Comparison of ENCODE assay signal across 8 cellular contexts in genomic region chr14:104138098-104138890, GRCh38. TPM values are rescaled to one million over a fixed set of nuclear protein-coding genes. Genes with fewer than 3 reads are reported as not detected.
DNase-seq lines count a peak whose midpoint lies in the region; ATAC-seq, FAIRE-seq and TF ChIP-seq lines count a peak whose summit lies in the region.

KIF26A (plus strand) TSS chr14:104138587; CDS start chr14:104138723, 136 bp downstream.

- no peak within 1 kb of the TSS for H2AFZ ChIP-seq in GM12878 (ENCODE audit: control insufficient read depth, low read depth, low read length)

- SMC1A ChIA-PET in GM12878 (lab: Charles Lee; ENCODE audit: uncharacterized antibody, unreplicated experiment): no interaction called here

- H3K4me3 ChIP-seq in GM12878: no peak within 1 kb of the TSS
- H3K4me3 ChIP-seq in liver (ENCODE audit: low read depth in 1 of 3, low read length in 3 of 3): peak within 1 kb of the TSS in 2 of 3 donors; percentile 34 to 49
- peak within 1 kb of the TSS; percentile 41 to 63 (median 53) for H3K4me3 ChIP-seq in stomach

- peaks cover 10 to 15% of the 10 kb centered on the region in 2 experiments; a peak in 3 of 4 replicates for H3K27me3 ChIP-seq in GM12878 (replicated peaks in 1 of 2; ENCODE audit: control insufficient read depth in 2 of 2, insufficient read depth in 2 of 2, low read length in 1 of 2)
- H3K27me3 ChIP-seq in liver (ENCODE audit: control insufficient read depth in 4 of 4, insufficient read depth in 4 of 4, low read length in 3 of 4): peaks cover 0 to 19% (median 4%) of the 10 kb centered on the region in 4 donors
- peaks cover 16 to 82% (median 57%) of the 10 kb centered on the region in 3 donors for H3K27me3 ChIP-seq in stomach

- FAIRE-seq in GM12878 (lab: Jason Lieb, UNC): no peak

- no peaks in the 10 kb centered on the region for H3K36me3 ChIP-seq in GM12878 (ENCODE audit: control insufficient read depth in 2 of 2, insufficient read depth in 2 of 2, low read length in 1 of 2)
- no peaks in the 10 kb centered on the region for H3K36me3 ChIP-seq in liver (ENCODE audit: control insufficient read depth in 4 of 4, insufficient read depth in 3 of 4, low read depth in 1 of 4, low read length in 3 of 4)
- H3K36me3 ChIP-seq in stomach: no peaks in the 10 kb centered on the region

- no TSS peak for BruUV-seq in GM12878 (replicated peaks; lab: Mats Ljungman, UMichigan)

- H4K20me1 ChIP-seq in GM12878 (ENCODE audit: control insufficient read depth, insufficient read depth): no peaks in the 10 kb centered on the region

- TF ChIP-seq EP300 in GM12878 (IDR thresholded peaks at IDR 0.05; ENCODE audit: borderline replicate concordance in 1 of 2, control insufficient read depth in 1 of 2, low read depth in 2 of 2, low read length in 2 of 2): no peak
- no peak for TF ChIP-seq EP300 in stomach (IDR thresholded peaks at IDR 0.05)

- POLR2A ChIA-PET in GM12878 (lab: Charles Lee): no interaction called here

- WGBS in GM12878 (ENCODE audit: insufficient coverage, insufficient replicate concordance, low lambda C conversion rate, missing lambda C conversion rate): 5% methylated on average over 41 of the region's 103 CpGs
- WGBS in liver: 2% methylated on average over 103 of the region's 103 CpGs
- WGBS in stomach, 5 donors: 0 to 2% (median 1%) methylated on average over 2 to 103 of the region's 103 CpGs

- H3K27ac ChIP-seq in GM12878 (ENCODE audit: control insufficient read depth, insufficient read depth): no peak within 1 kb of the TSS
- peak within 1 kb of the TSS in 1 of 2 donors; percentile 7 for H3K27ac ChIP-seq in liver (ENCODE audit: low read depth in 1 of 2, low read length in 2 of 2)
- H3K27ac ChIP-seq in stomach: peak within 1 kb of the TSS in 1 of 5 donors; percentile 65

- H3K9ac ChIP-seq in GM12878 (ENCODE audit: control insufficient read depth, insufficient read depth, low read length) (no peak within 1 kb of the TSS), liver (ENCODE audit: low read depth in 1 of 2, low read length in 2 of 2) (no peak within 1 kb of the TSS)

- no peak for TF ChIP-seq POLR2A in GM12878 (IDR thresholded peaks at IDR 0.05; ENCODE audit: low read depth, low read length)
- no peak for TF ChIP-seq POLR2A in stomach (IDR thresholded peaks at IDR 0.05)

- H3K4me1 ChIP-seq in GM12878 (ENCODE audit: control insufficient read depth, insufficient read depth, low read length) (no peaks in the 10 kb centered on the region), liver (ENCODE audit: control insufficient read depth in 4 of 4, insufficient read depth in 4 of 4, low read length in 3 of 4) (peaks cover 13 to 40% (median 17%) of the 10 kb centered on the region in 4 donors), stomach (peaks cover 26 to 48% (median 45%) of the 10 kb centered on the region in 4 donors)

- H3K4me2 ChIP-seq in GM12878 (ENCODE audit: control insufficient read depth, insufficient read depth): peak within 1 kb of the TSS; percentile 64

- in situ Hi-C loops in GM12878 (cut with MboI): loop anchor here (5.0 kb wide), 1 partner anchor 61 kb away; no protein-coding TSS in a partner anchor

- RAD21 ChIA-PET in GM12878 (lab: Charles Lee; ENCODE audit: unreplicated experiment): no interaction called here

- TF ChIP-seq RAD21 in GM12878 (IDR thresholded peaks at IDR 0.05; ENCODE audit: insufficient read depth, low read depth, low read length): no peak
- TF ChIP-seq RAD21 in liver (IDR thresholded peaks at IDR 0.05): no peak

- H3K79me2 ChIP-seq in GM12878 (ENCODE audit: control insufficient read depth, insufficient read depth, low read length): no peaks in the 10 kb centered on the region

- intact Hi-C loops in GM12878 (cut with micrococcal nuclease; ENCODE audit: unreplicated experiment) (no loop called here), stomach (cut with DNase I; ENCODE audit: low total_unique reads) (loop anchor here (5.0 to 10.0 kb wide), 3 partner anchors 63 to 507 kb away; no protein-coding TSS in a partner anchor)

- CTCF ChIA-PET in GM12878 (lab: Yijun Ruan, JAX): no interaction called here

- ATAC-seq in GM12878 (no peak), HG03432 (IDR thresholded peaks at IDR 0.05; ENCODE audit: unreplicated experiment) (no peak)

- DNase-seq in Daoy (ENCODE audit: low read depth) (peak; percentile 77), NCI-H460 (ENCODE audit: extremely low read depth, low read depth) (peak; percentile 47), GM12878 (ENCODE audit: low read depth, low spot score) (no peak), stomach (no peak), AML-193 (lab: John Stamatoyannopoulos, UW) (no peak), HCEC 1CT (no peak)

- no peaks in the 10 kb centered on the region; the same call in 2 of the 3 replicates for H3K9me3 ChIP-seq in GM12878 (replicated peaks; ENCODE audit: control insufficient read depth, insufficient read depth, low read length)
- no peaks in the 10 kb centered on the region for H3K9me3 ChIP-seq in liver (ENCODE audit: control insufficient read depth in 4 of 4, low read length in 3 of 4)
- H3K9me3 ChIP-seq in stomach: no peaks in the 10 kb centered on the region

- TF ChIP-seq CTCF in GM12878 (IDR thresholded peaks at IDR 0.05 in 2 of 3, conservative IDR thresholded peaks at IDR 0.05 in 1 of 3; ENCODE audit: control insufficient read depth in 2 of 3, extremely low read depth in 1 of 3, insufficient read depth in 1 of 3, low read depth in 3 of 3, low read length in 3 of 3) (no peak), liver (IDR thresholded peaks at IDR 0.05; ENCODE audit: low read depth, low read length, missing input control) (no peak), stomach (IDR thresholded peaks at IDR 0.05) (no peak)

TF ChIP-seq in GM12878, 131 proteins besides CTCF, POLR2A, EP300 and RAD21:
- TF ChIP-seq ZSCAN29 (IDR thresholded peaks at IDR 0.05) (no peak), EGR1 (IDR thresholded peaks at IDR 0.05; ENCODE audit: borderline replicate concordance in 1 of 2, low read depth in 2 of 2, low read length in 2 of 2) (no peak), NRF1 (conservative IDR thresholded peaks at IDR 0.05; ENCODE audit: low read depth, low read length) (no peak), SP1 (IDR thresholded peaks at IDR 0.05; ENCODE audit: low read depth, low read length) (no peak), JUNB (IDR thresholded peaks at IDR 0.05) (no peak), USF1 (IDR thresholded peaks at IDR 0.05; ENCODE audit: borderline replicate concordance, extremely low read length, insufficient read depth, low read depth, low read length) (no peak)

TF ChIP-seq in liver, 16 proteins besides CTCF, POLR2A, EP300 and RAD21 (continues in another document):
- TF ChIP-seq NR2F2 (IDR thresholded peaks at IDR 0.05): no peak
- no peak for TF ChIP-seq YY1 (IDR thresholded peaks at IDR 0.05)
- no peak for TF ChIP-seq FOXA2 (IDR thresholded peaks at IDR 0.05)
- no peak for TF ChIP-seq MAX (IDR thresholded peaks at IDR 0.05)
- no peak for TF ChIP-seq HNF4G (IDR thresholded peaks at IDR 0.05)
- no peak for TF ChIP-seq ZBTB33 (IDR thresholded peaks at IDR 0.05)
- TF ChIP-seq SP1 (IDR thresholded peaks at IDR 0.05): no peak
- no peak for TF ChIP-seq GABPA (IDR thresholded peaks at IDR 0.05 in 1 of 2, conservative IDR thresholded peaks at IDR 0.05 in 1 of 2)
- no peak for TF ChIP-seq ATF3 (IDR thresholded peaks at IDR 0.05)

RNA-seq across cellular contexts. Expression of gene KIF26A, which starts in this region (rescaled TPM):
- total RNA-seq in Daoy (2014; rRNA removed; shearing (Covaris generic)): 1.7 and 1.8 TPM in 2 replicates
- 38.7 and 46.6 TPM in 2 replicates for total RNA-seq in NCI-H460 (2014; rRNA removed; shearing (Covaris generic))
- polyA plus RNA-seq in NCI-H460 (2014; cell fraction: nucleus; rRNA removed): 71.2 and 73.6 TPM in 2 replicates
- 0.13 and 0.15 TPM in 2 replicates for total RNA-seq in GM12878 (2013; cell fraction: nucleolus; rRNA removed)
- not detected in 2 replicates for total RNA-seq in GM12878 (2014; rRNA removed)
- not detected in 2 replicates for total RNA-seq in GM12878 (2014; rRNA removed; fragmentation: Illumina TruSeq; extraction: Trizol)
- 0.05 TPM in 1 of 2 replicates, not detected in the other for total RNA-seq in GM12878 (2021)
- polyA plus RNA-seq in GM12878 (2011; ENCODE audit: low read depth): not detected
- polyA plus RNA-seq in GM12878 (2011; rRNA removed): not detected in 2 replicates
- under 0.01 TPM in 1 of 2 replicates, not detected in the other for polyA plus RNA-seq in GM12878 (2011; cell fraction: cytosol; rRNA removed)
- polyA plus RNA-seq in GM12878 (2011; cell fraction: nucleus; rRNA removed): 0.01 and 0.06 TPM in 2 replicates
- 0.03 TPM in 1 of 2 replicates, not detected in the other for polyA plus RNA-seq in GM12878 (2012)
- polyA plus RNA-seq in GM12878 (2014; fragmentation: Illumina TruSeq; extraction: Trizol): not detected in 2 replicates
- polyA plus RNA-seq in GM12878 (2014; fragmentation: Nextera tagmentation; extraction: Ambion mirVana): not detected
- polyA plus RNA-seq in GM12878 (2014; rRNA removed): not detected in 2 replicates
- not detected for polyA plus RNA-seq in GM12878 (2016; fragmentation: Nextera tagmentation; extraction: Ambion mirVana)
- polyA minus RNA-seq in GM12878 (2011; rRNA and poly(A)+ RNA removed): not detected in 2 replicates
- 0.27 and 0.31 TPM in 2 replicates for polyA minus RNA-seq in GM12878 (2011; cell fraction: cytosol; rRNA and poly(A)+ RNA removed)
- 0.12 and 0.19 TPM in 2 replicates for polyA minus RNA-seq in GM12878 (2011; cell fraction: nucleus; rRNA and poly(A)+ RNA removed)
- total RNA-seq in liver: 10 to 100 TPM in 1 of 2 donors, 1 to 10 TPM in 1; 1.8 to 10.2 TPM
- polyA plus RNA-seq in liver: under 1 TPM; 0.07 to 0.84 TPM
- 10 to 100 TPM in 1 of 5 donors, 1 to 10 TPM in 3, under 1 TPM in 1; 0.89 to 21.7 (median 2.8) TPM for total RNA-seq in stomach
- polyA plus RNA-seq in stomach: 1 to 10 TPM in 2 of 3 donors, under 1 TPM in 1; 0.65 to 1.8 (median 1.2) TPM

Comparison
In these comparisons a context has a peak if more than half of its experiments do, and no peak if none do; other contexts are left out.
1. DNase-seq: peak in Daoy (single experiment) and NCI-H460 (single experiment); none in GM12878 (single experiment), stomach (single experiment), AML-193 (0 of 2) and HCEC 1CT (single experiment).